ENCODE assay signal across 7 cellular contexts in genomic region chr1:242391896-242392295, GRCh38.
"Had no signal": no experiment of that assay in that cellular context is flagged by ENCODE, and none has a peak within 500 bp of the region (broad histone marks: within the 10 kb centered on the region; RNA-seq: fewer than 3 reads in every experiment).

No MANE protein-coding gene starts in this region.

- H3K4me2 ChIP-seq: GM23338, KMS-11 had no signal

- FAIRE-seq: HTR-8/SVneo had no signal

- H2AFZ ChIP-seq: GM23338 had no signal

- DNase-seq: H7, IMR-90, KBM-7 had no signal

- H3K4me3 ChIP-seq: GM23338, HAP-1 had no signal

- H3K36me3 ChIP-seq: HAP-1 had no signal

- H3K9me3 ChIP-seq: HAP-1 had no signal

- H3K9ac ChIP-seq: KMS-11 had no signal

- H3K27ac ChIP-seq: KMS-11 had no signal

- H3K4me1 ChIP-seq: HAP-1 had no signal
